Comparison of ENCODE assay signal across 9 cellular contexts in the genomic region with DNA sequence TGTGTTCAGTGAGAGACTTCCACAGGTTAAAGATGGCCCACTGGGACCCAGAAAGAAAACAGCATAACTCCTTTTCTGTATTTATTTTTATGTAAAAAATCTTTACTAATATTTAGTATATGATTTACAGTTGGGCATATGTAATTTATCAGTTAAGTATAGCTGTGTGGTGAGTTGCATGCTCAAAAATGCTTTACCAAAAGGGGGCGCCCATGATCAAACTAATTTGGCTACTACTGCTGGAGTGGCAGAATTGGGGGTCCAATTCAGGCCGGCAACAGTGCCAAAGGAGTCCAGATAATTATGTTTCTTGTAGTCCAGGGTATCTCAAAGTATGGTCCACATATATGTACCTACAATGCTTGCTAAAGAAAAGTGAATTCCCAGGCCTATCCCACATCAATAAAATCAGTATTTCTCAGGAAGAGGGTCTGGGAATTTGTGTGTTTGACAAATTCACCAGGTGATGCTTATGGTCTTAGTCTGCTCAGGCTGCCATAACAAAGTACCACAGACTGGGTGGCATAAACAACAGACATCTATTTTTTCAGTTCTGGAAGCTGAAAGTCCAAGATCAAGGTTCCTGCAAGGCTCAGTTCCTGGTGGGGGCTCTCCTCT.
A peak's percentile ranks its signal among the peaks of the same experiment; 100 is the strongest.
DNase-seq lines count a peak whose midpoint lies in the region; ATAC-seq, FAIRE-seq and TF ChIP-seq lines count a peak whose summit lies in the region.
"Had no signal": no experiment of that assay in that cellular context is flagged by ENCODE, and none has a peak within 500 bp of the region (broad histone marks: within the 10 kb centered on the region; RNA-seq: fewer than 3 reads in every experiment).

No MANE protein-coding gene starts in this region.

- no peak overlapping the region for H3K23ac ChIP-seq in H1 (ENCODE audit: insufficient read length)

- no peaks in the 10 kb centered on the region for H3K79me1 ChIP-seq in H1 (ENCODE audit: low read depth, low read length)

- no peaks in the 10 kb centered on the region; a peak in 1 of 8 replicates for H3K36me3 ChIP-seq in H1 (ENCODE audit: control insufficient read depth in 2 of 4, insufficient read depth in 4 of 4, low read length in 3 of 4)

- TF ChIP-seq RAD21 in H1 (IDR thresholded peaks at IDR 0.05 in 1 of 2, conservative IDR thresholded peaks at IDR 0.05 in 1 of 2; ENCODE audit: low read depth in 2 of 2, low read length in 2 of 2) = peak; percentile 79 to 86

- DNase-seq in EH (ENCODE audit: low read depth) (peak; percentile 47), NCI-H1048 (lab: John Stamatoyannopoulos, UW) (peak; percentile 2), H1 (ENCODE audit: low read depth in 1 of 2, low spot score in 2 of 2) (peak in 1 of 2 experiments; percentile 81), pons (ENCODE audit: low spot score) (peak; percentile 27), GM12892 (ENCODE audit: insufficient read length) (no peak), islet precursor cell (no peak)
- DNase-seq in activated CD4-positive, alpha-beta T cell treated with anti-CD3 and anti-CD28 coated beads, Interleukin-2, amount 50 U/mL, for 4 hours = peak; percentile 35 to 45

- H2BK5ac ChIP-seq in H1 (ENCODE audit: low read depth, low read length) = no peak overlapping the region

- no peak overlapping the region for H3K14ac ChIP-seq in H1 (ENCODE audit: insufficient read length)

- TF ChIP-seq EP300 in H1 (IDR thresholded peaks at IDR 0.05; ENCODE audit: borderline replicate concordance in 1 of 2, low read depth in 2 of 2, low read length in 2 of 2) = no peak

- H4K5ac ChIP-seq in H1 (ENCODE audit: insufficient read length, low read depth, low read length) = no peak overlapping the region

- H3K4me1 ChIP-seq in H1 (replicated peaks in 1 of 4; ENCODE audit: control insufficient read depth in 3 of 4, insufficient read depth in 4 of 4, low read length in 3 of 4) = no peaks in the 10 kb centered on the region

- no peak overlapping the region for H3K9ac ChIP-seq in H1 (replicated peaks in 1 of 4; ENCODE audit: extremely low read depth in 1 of 4, low read depth in 3 of 4, low read length in 3 of 4)

- H4K20me1 ChIP-seq in H1 (replicated peaks in 1 of 2; ENCODE audit: control insufficient read depth in 1 of 2, insufficient read depth in 2 of 2, low read length in 2 of 2) = no peaks in the 10 kb centered on the region

- peak; percentile 17 to 62 (median 60) for TF ChIP-seq CTCF in H1 (IDR thresholded peaks at IDR 0.05; ENCODE audit: control extremely low read depth in 1 of 3, insufficient read depth in 1 of 3, low read depth in 1 of 3, low read length in 3 of 3)

- CTCF ChIA-PET in H1 (lab: Charles Lee; ENCODE audit: partially characterized antibody) = interaction anchor here (0.5 to 4.9 kb wide), 66 partner anchors 9 to 755 kb away, joined by 3 to 40 read pairs (median 4); no protein-coding TSS in a partner anchor

- H3K79me2 ChIP-seq in H1 (ENCODE audit: control insufficient read depth in 1 of 2, insufficient read depth in 2 of 2, low read length in 2 of 2) = no peaks in the 10 kb centered on the region

- 27% methylated on average over 2 of the region's 2 CpGs; no CpG with 5 or more reads in 1 of the 2 experiments for WGBS in H1 (ENCODE audit: extremely low coverage in 1 of 2, insufficient coverage in 1 of 2, insufficient read length in 1 of 2, insufficient replicate concordance in 2 of 2, low coverage in 1 of 2, low lambda C conversion rate in 2 of 2, missing lambda C conversion rate in 1 of 2), 2 experiments

- H2BK120ac ChIP-seq in H1 (replicated peaks; ENCODE audit: low read depth, low read length) = no peak overlapping the region

- H3K4me2 ChIP-seq in H1 (ENCODE audit: insufficient read depth in 1 of 2, low read depth in 2 of 2, low read length in 2 of 2) = no peak overlapping the region

- H3K18ac ChIP-seq in H1 (ENCODE audit: extremely low read depth, low read length) = no peak overlapping the region

- no peak overlapping the region for H2BK15ac ChIP-seq in H1 (ENCODE audit: low read length)

- no peak overlapping the region for H4K8ac ChIP-seq in H1 (ENCODE audit: extremely low read depth, insufficient read depth, low read length)

- H3K56ac ChIP-seq in H1 (replicated peaks; ENCODE audit: insufficient read length, low read depth, low read length) = no peak overlapping the region

- H2AFZ ChIP-seq in H1 (ENCODE audit: low read length) = no peak overlapping the region

- H3K27ac ChIP-seq in H1 (ENCODE audit: low read depth, low read length) = no peak overlapping the region
- H3K27ac ChIP-seq: SK-N-MC had no signal

- ATAC-seq in GM18858 (IDR thresholded peaks at IDR 0.05; ENCODE audit: unreplicated experiment) = no peak

- TF ChIP-seq POLR2A in H1 (IDR thresholded peaks at IDR 0.05; ENCODE audit: control extremely low read depth in 1 of 2, low read depth in 2 of 2, low read length in 2 of 2) (no peak), GM12892 (IDR thresholded peaks at IDR 0.05; ENCODE audit: low read depth, low read length) (no peak)

- H3K23me2 ChIP-seq in H1 (ENCODE audit: low read depth, low read length) = no peaks in the 10 kb centered on the region

- H3K4me3 ChIP-seq in H1 (ENCODE audit: extremely low read depth in 1 of 4, insufficient read depth in 2 of 4, low read depth in 3 of 4, low read length in 4 of 4) = no peak overlapping the region
- H3K4me3 ChIP-seq: SK-N-MC had no signal

- H3K9me3 ChIP-seq in H1 (ENCODE audit: insufficient read depth in 2 of 2, low read depth in 1 of 2, low read length in 1 of 2) = 0 out of 4 replicates have a peak, but pooled peaks cover 0 to 5% of the 10 kb centered on the region in 2 experiments

- H4K91ac ChIP-seq in H1 (replicated peaks; ENCODE audit: insufficient read length, low read length) = no peak overlapping the region

- POLR2A ChIA-PET in H1 (lab: Charles Lee; ENCODE audit: partially characterized antibody) = no interaction called here

- H2BK12ac ChIP-seq in H1 (ENCODE audit: low read depth, low read length) = no peak overlapping the region

- no peak overlapping the region for H2AK5ac ChIP-seq in H1 (ENCODE audit: low read depth, low read length)

- FAIRE-seq in H1 (lab: Jason Lieb, UNC) (no peak), GM12892 (lab: Jason Lieb, UNC) (no peak)

- H3K4ac ChIP-seq in H1 (replicated peaks; ENCODE audit: insufficient read length, low read depth, low read length) = no peak overlapping the region

- H3K27me3 ChIP-seq in H1 (replicated peaks in 1 of 4; ENCODE audit: control insufficient read depth in 3 of 4, extremely low read depth in 1 of 4, insufficient read depth in 3 of 4, low read length in 3 of 4) = no peaks in the 10 kb centered on the region

- no peak overlapping the region for H2BK20ac ChIP-seq in H1 (ENCODE audit: low read length)

TF ChIP-seq in H1, 55 proteins besides CTCF, POLR2A, EP300 and RAD21:
- TF ChIP-seq SP1 (IDR thresholded peaks at IDR 0.05; ENCODE audit: low read depth, low read length) (no peak), TBP (IDR thresholded peaks at IDR 0.05; ENCODE audit: low read depth, low read length) (no peak), GABPA (IDR thresholded peaks at IDR 0.05; ENCODE audit: borderline replicate concordance, insufficient read depth, low read length) (no peak), POU5F1 (IDR thresholded peaks at IDR 0.05; ENCODE audit: low read depth, low read length) (no peak), JUND (IDR thresholded peaks at IDR 0.05; ENCODE audit: low read length) (no peak), HDAC6 (IDR thresholded peaks at IDR 0.05; ENCODE audit: low read depth, low read length) (no peak), RNF2 (IDR thresholded peaks at IDR 0.05; ENCODE audit: borderline replicate concordance, low read depth, low read length, missing control alignments, poor library complexity, severe bottlenecking) (no peak), EZH2 (IDR thresholded peaks at IDR 0.05; ENCODE audit: low read depth, low read length, severe bottlenecking) (no peak), SUZ12 (IDR thresholded peaks at IDR 0.05; ENCODE audit: low read length) (no peak), RXRA (IDR thresholded peaks at IDR 0.05; ENCODE audit: insufficient read depth, low read depth, low read length) (no peak), RFX5 (IDR thresholded peaks at IDR 0.05; ENCODE audit: borderline replicate concordance, low read depth, low read length) (no peak), CHD2 (IDR thresholded peaks at IDR 0.05; ENCODE audit: low read length) (no peak), ASH2L (IDR thresholded peaks at IDR 0.05; ENCODE audit: low read length) (no peak), BCL11A (IDR thresholded peaks at IDR 0.05; ENCODE audit: low read depth in 2 of 2, low read length in 2 of 2) (no peak), YY1 (IDR thresholded peaks at IDR 0.05; ENCODE audit: low read depth, low read length) (no peak), SP4 (IDR thresholded peaks at IDR 0.05; ENCODE audit: low read length) (no peak), EGR1 (IDR thresholded peaks at IDR 0.05; ENCODE audit: borderline replicate concordance, low read depth, low read length) (no peak)
- TF ChIP-seq, protein P1, sequence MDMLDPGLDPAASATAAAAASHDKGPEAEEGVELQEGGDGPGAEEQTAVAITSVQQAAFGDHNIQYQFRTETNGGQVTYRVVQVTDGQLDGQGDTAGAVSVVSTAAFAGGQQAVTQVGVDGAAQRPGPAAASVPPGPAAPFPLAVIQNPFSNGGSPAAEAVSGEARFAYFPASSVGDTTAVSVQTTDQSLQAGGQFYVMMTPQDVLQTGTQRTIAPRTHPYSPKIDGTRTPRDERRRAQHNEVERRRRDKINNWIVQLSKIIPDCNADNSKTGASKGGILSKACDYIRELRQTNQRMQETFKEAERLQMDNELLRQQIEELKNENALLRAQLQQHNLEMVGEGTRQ (IDR thresholded peaks at IDR 0.05; ENCODE audit: low read length) = no peak
- TF ChIP-seq, protein P2, sequence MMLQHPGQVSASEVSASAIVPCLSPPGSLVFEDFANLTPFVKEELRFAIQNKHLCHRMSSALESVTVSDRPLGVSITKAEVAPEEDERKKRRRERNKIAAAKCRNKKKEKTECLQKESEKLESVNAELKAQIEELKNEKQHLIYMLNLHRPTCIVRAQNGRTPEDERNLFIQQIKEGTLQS (IDR thresholded peaks at IDR 0.05; ENCODE audit: insufficient read depth, low read depth, low read length) = no peak
TF ChIP-seq in H1: peak in this region for 0.

Comparison
In these comparisons a context has a peak if more than half of its experiments do, and no peak if none do; other contexts are left out.
1. DNase-seq: peak in EH (single experiment), NCI-H1048 (single experiment), activated CD4-positive, alpha-beta T cell treated with anti-CD3 and anti-CD28 coated beads, Interleukin-2, amount 50 U/mL, for 4 hours (2 of 2) and pons (single experiment); none in GM12892 (single experiment) and islet precursor cell (single experiment).